Comparison of ENCODE assay signal across 9 cellular contexts in the genomic region with DNA sequence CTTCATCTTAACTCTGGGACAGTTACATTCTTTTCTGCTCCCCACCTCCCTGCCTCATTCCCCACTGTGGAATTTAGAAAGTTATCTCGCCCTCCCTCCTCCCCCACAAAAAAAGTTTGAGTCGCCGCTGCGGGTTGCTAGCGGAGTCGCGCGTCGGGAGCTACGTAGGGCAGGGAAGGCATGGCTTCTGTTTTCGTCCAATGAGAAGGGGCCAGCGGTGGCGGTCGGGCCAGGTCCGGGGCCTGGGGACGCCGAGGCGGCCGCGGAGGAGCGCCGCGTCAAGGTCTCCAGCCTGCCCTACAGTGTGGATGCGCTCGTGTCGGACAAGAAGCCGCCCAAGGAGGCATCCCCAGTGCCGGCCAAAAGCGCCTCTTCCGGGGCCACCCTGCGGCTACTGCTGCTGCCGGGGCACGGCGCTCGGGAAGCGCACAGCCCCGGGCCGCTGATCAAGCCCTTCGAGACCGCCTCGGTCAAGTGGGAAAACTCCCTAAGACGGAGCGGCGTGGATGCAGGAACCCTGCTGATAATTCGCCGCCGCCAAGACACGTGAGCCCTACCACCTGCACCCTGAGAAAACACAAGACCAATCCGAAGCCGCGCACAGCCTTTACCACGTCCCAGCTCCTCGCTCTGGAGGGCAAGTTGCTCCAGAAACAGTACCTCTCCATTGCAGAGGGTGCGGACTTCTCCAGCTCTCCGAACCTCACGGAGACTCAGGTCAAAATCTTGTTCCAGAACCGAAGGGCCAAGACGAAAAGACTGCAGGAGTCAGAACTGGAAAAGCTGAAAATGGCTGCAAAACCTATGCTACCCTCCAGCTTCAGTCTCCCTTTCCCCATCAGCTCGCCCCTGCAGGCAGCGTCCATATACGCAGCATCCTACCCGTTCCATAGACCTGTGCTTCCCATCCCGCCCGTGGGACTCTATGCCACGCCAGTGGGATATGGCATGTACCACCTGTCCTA. TPM values are rescaled to one million over a fixed set of nuclear protein-coding genes. Genes with fewer than 3 reads are reported as not detected.
DNase-seq lines count a peak whose midpoint lies in the region; ATAC-seq and TF ChIP-seq lines count a peak whose summit lies in the region.
"Had no signal": no experiment of that assay in that cellular context is flagged by ENCODE, and none has a peak within 500 bp of the region (broad histone marks: within the 10 kb centered on the region; RNA-seq: fewer than 3 reads in every experiment).

No MANE protein-coding gene starts in this region.

- peak; percentile 67 to 75 for DNase-seq in activated CD4-positive, alpha-beta T cell treated with anti-CD3 and anti-CD28 coated beads, Interleukin-2, amount 50 U/mL, for 48 hours
- peak; percentile 17 to 46 (median 23) for DNase-seq in effector memory CD4-positive, alpha-beta T cell
- DNase-seq in natural killer cell (peak; percentile 54), NCI-H1092 treated with DMSO at 0.1 percent for 48 hours (lab: John Stamatoyannopoulos, UW) (no peak), GF-D8 (lab: John Stamatoyannopoulos, UW) (no peak), NAMALWA (ENCODE audit: low spot score) (no peak)

- intact Hi-C loops in natural killer cell (cut with micrococcal nuclease) = no loop called here

- H3K27ac ChIP-seq in HUES48 (ENCODE audit: low read depth, low read length) = no peak overlapping the region
- peak overlapping the region; percentile 79 for H3K27ac ChIP-seq in effector memory CD4-positive, alpha-beta T cell (ENCODE audit: insufficient read depth, low read length, poor library complexity, severe bottlenecking)

- peaks cover 54% of the 10 kb centered on the region for H3K27me3 ChIP-seq in HUES48 (ENCODE audit: control insufficient read depth, insufficient read depth, low read length)
- H3K27me3 ChIP-seq in effector memory CD4-positive, alpha-beta T cell (replicated peaks; ENCODE audit: control insufficient read depth, insufficient read depth, low read length, poor library complexity, severe bottlenecking) = no peaks in the 10 kb centered on the region

- H3K27me3 Mint-ChIP-seq in natural killer cell (ENCODE audit: low read depth in 2 of 2) = no peaks in the 10 kb centered on the region
- H3K27me3 Mint-ChIP-seq in stimulated activated memory B cell treated with anti-CD40 and anti-IgM and Interleukin-4, amounts not matched to agents 10 μg/mL and 1 μg/mL and 100 μg/mL, for 72 hours = peaks cover 32% of the 10 kb centered on the region

- H3K4me1 ChIP-seq in HUES48 (ENCODE audit: control insufficient read depth, insufficient read depth, low read length) = no peaks in the 10 kb centered on the region
- peaks cover 43% of the 10 kb centered on the region for H3K4me1 ChIP-seq in effector memory CD4-positive, alpha-beta T cell (ENCODE audit: control insufficient read depth, insufficient read depth, low read length, poor library complexity, severe bottlenecking)

- H3K9me3 ChIP-seq in HUES48 (ENCODE audit: control insufficient read depth, insufficient read depth, low read length) = no peaks in the 10 kb centered on the region
- H3K9me3 ChIP-seq in effector memory CD4-positive, alpha-beta T cell (ENCODE audit: control insufficient read depth, low read length) = no peaks in the 10 kb centered on the region

- no peaks in the 10 kb centered on the region for H3K36me3 ChIP-seq in HUES48 (ENCODE audit: control insufficient read depth, insufficient read depth, low read length)
- H3K36me3 ChIP-seq in effector memory CD4-positive, alpha-beta T cell (ENCODE audit: control insufficient read depth, insufficient read depth, low read length) = no peaks in the 10 kb centered on the region

- H3K4me1 Mint-ChIP-seq in natural killer cell = peaks cover 53 to 55% of the 10 kb centered on the region in 2 donors
- peaks cover 20% of the 10 kb centered on the region for H3K4me1 Mint-ChIP-seq in stimulated activated memory B cell treated with anti-CD40 and anti-IgM and Interleukin-4, amounts not matched to agents 10 μg/mL and 1 μg/mL and 100 μg/mL, for 72 hours

- peak; percentile 77 to 82 (median 80) for ATAC-seq in natural killer cell
- peak; percentile 77 for ATAC-seq in stimulated activated memory B cell treated with anti-CD40 and anti-IgM and Interleukin-4, amounts not matched to agents 10 μg/mL and 1 μg/mL and 100 μg/mL, for 72 hours

- peak overlapping the region; percentile 98 for H3K4me3 Mint-ChIP-seq in natural killer cell
- H3K4me3 Mint-ChIP-seq in stimulated activated memory B cell treated with anti-CD40 and anti-IgM and Interleukin-4, amounts not matched to agents 10 μg/mL and 1 μg/mL and 100 μg/mL, for 72 hours = peak overlapping the region; percentile 70

- peak overlapping the region; percentile 93 to 94 for H3K27ac Mint-ChIP-seq in natural killer cell
- H3K27ac Mint-ChIP-seq in stimulated activated memory B cell treated with anti-CD40 and anti-IgM and Interleukin-4, amounts not matched to agents 10 μg/mL and 1 μg/mL and 100 μg/mL, for 72 hours = no peak overlapping the region

- H3K9ac ChIP-seq in HUES48 (ENCODE audit: low read depth, low read length) = peak overlapping the region; percentile 50; the same call in 1 of the 2 replicates

- TF ChIP-seq CTCF in natural killer cell (IDR thresholded peaks at IDR 0.05) = no peak

- peak overlapping the region; percentile 77 for H3K4me3 ChIP-seq in HUES48 (ENCODE audit: low read depth, low read length)
- peak overlapping the region; percentile 64 for H3K4me3 ChIP-seq in effector memory CD4-positive, alpha-beta T cell (ENCODE audit: insufficient read depth, low read depth, low read length, poor library complexity, severe bottlenecking)

- no peaks in the 10 kb centered on the region for H3K36me3 Mint-ChIP-seq in natural killer cell
- H3K36me3 Mint-ChIP-seq in stimulated activated memory B cell treated with anti-CD40 and anti-IgM and Interleukin-4, amounts not matched to agents 10 μg/mL and 1 μg/mL and 100 μg/mL, for 72 hours = no peaks in the 10 kb centered on the region

- no peaks in the 10 kb centered on the region for H3K9me3 Mint-ChIP-seq in natural killer cell
- no peaks in the 10 kb centered on the region for H3K9me3 Mint-ChIP-seq in stimulated activated memory B cell treated with anti-CD40 and anti-IgM and Interleukin-4, amounts not matched to agents 10 μg/mL and 1 μg/mL and 100 μg/mL, for 72 hours

RNA-seq across cellular contexts. Expression of a gene that starts 8.9 kb away (rescaled TPM):
- 1 to 10 TPM; 1.0 to 1.6 (median 1.2) TPM for total RNA-seq in natural killer cell
- total RNA-seq: LHCN-M2 had no signal

RNA-seq across cellular contexts. Expression of a gene that starts 9.7 kb away (rescaled TPM):
- not detected for total RNA-seq in natural killer cell
- total RNA-seq: LHCN-M2 had no signal

RNA-seq across cellular contexts. Expression of a gene that starts 35.4 kb away (rescaled TPM):
- total RNA-seq in natural killer cell = not detected
- total RNA-seq: LHCN-M2 had no signal

Comparison
In these comparisons a context has a peak if more than half of its experiments do, and no peak if none do; other contexts are left out.
1. DNase-seq: peak in activated CD4-positive, alpha-beta T cell treated with anti-CD3 and anti-CD28 coated beads, Interleukin-2, amount 50 U/mL, for 48 hours (2 of 2), effector memory CD4-positive, alpha-beta T cell (3 of 3) and natural killer cell (single experiment); none in NCI-H1092 treated with DMSO at 0.1 percent for 48 hours (single experiment), GF-D8 (single experiment) and NAMALWA (single experiment).